In genomic region chr2:168620554-168620953, GRCh38 we compare ENCODE assay signal across 21 cellular contexts.
"Had no signal": no experiment of that assay in that cellular context is flagged by ENCODE, and none has a peak within 500 bp of the region (broad histone marks: within the 10 kb centered on the region; RNA-seq: fewer than 3 reads in every experiment).

No MANE protein-coding gene starts in this region.

- H3K4me1 ChIP-seq: SJSA1 had no signal

- H3K4me3 ChIP-seq: SJSA1, SK-N-MC had no signal

- H3K27ac ChIP-seq: SJSA1, SK-N-MC had no signal

- H3K27me3 ChIP-seq: SJSA1 had no signal

- DNase-seq: IMR-90, Karpas-422, KG1, MM.1S, NCI-H1092 treated with DMSO at 0.1 percent for 48 hours, NCI-H1436, NCI-H1694, NCI-H1930, NCI-H2081, NCI-H2107, NCI-H2227 treated with DMSO at 0.1 percent for 48 hours, NCI-H510A, NCI-H524 treated with DMSO at 0.1 percent for 48 hours, NCI-H69, NCI-H774, Right ventricle myocardium superior, RPMI8226, SIG-M5 had no signal

- ATAC-seq: HepG2 had no signal

- H3K36me3 ChIP-seq: SJSA1 had no signal

- H3K9me3 ChIP-seq: SJSA1 had no signal
